Comparison of ENCODE assay signal across 8 cellular contexts in the genomic region with DNA sequence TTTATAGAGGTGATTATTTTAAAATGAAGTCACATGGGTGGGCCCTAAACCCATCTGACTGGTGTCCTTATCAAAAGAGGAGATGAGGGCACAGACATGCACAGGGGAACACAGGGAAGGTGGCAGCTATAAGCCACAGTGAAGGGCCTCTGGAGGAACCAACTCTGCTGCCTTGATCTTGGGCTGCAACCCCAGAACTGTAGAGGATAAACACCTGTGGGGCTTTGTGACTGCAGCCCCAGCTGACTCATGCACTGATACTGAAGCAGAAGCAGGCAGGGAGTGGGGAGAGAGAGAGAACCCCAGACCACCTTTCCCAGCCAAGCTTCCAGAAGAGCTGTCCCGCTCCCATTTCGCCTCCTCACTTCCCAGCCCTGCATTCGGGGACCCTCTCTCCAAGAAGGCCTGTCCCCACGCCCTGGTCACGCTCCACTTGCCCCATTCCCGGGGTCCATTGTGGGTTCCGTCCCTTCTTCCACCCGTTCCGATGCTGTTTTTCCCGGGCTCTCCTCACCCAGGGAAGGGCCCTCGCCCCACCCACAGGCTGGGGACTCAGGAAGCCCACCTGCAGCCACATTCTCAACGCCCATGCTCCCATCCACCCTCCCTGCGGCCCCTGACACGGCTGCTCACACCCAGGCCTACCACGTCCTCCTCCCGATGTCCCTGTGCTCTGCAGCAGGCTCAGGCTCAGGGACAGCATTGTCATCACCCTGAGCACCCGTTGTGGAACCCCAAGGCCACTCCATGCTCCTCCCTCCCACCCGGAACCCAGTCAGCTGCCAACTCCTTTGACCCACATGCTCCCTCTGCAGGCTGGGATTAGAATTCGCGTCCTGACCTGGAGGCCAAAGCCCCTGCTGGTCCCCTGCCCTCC.
DNase-seq lines count a peak whose midpoint lies in the region; ATAC-seq and TF ChIP-seq lines count a peak whose summit lies in the region.

No MANE protein-coding gene starts in this region.

- CTCF ChIA-PET in activated CD4-positive, alpha-beta T cell treated with anti-CD3 and anti-CD28 coated beads for 36 hours (lab: Charles Lee), result no interaction called here

- peaks cover 9% of the 10 kb centered on the region for H3K27me3 Mint-ChIP-seq in activated CD4-positive, alpha-beta T cell treated with anti-CD3 and anti-CD28 coated beads for 36 hours
- no peaks in the 10 kb centered on the region for H3K27me3 Mint-ChIP-seq in activated CD4-positive, alpha-beta T cell treated with anti-CD3 and anti-CD28 coated beads, Interleukin-2, amount 10 ng/mL, durations not matched to agents 24 days and 14 days

- intact Hi-C loops in activated CD4-positive, alpha-beta T cell treated with anti-CD3 and anti-CD28 coated beads for 36 hours (cut with DNase I, micrococcal nuclease), result no loop called here
- intact Hi-C loops in activated CD4-positive, alpha-beta T cell treated with anti-CD3 and anti-CD28 coated beads, Interleukin-2, amount 10 ng/mL, durations not matched to agents 24 days and 14 days (cut with micrococcal nuclease), result no loop called here

- H3K36me3 ChIP-seq in MG63 (no peaks in the 10 kb centered on the region), lung (ENCODE audit: control insufficient read depth in 2 of 2, insufficient read depth in 2 of 2, low read length in 2 of 2) (no peaks in the 10 kb centered on the region)

- 68 to 73% methylated on average over 20 of the region's 20 CpGs for WGBS in lung, 2 donors

- no peaks in the 10 kb centered on the region for H3K4me1 ChIP-seq in lung (ENCODE audit: control insufficient read depth in 2 of 2, insufficient read depth in 2 of 2, low read length in 2 of 2)

- no peak overlapping the region for H3K4me3 Mint-ChIP-seq in activated CD4-positive, alpha-beta T cell treated with anti-CD3 and anti-CD28 coated beads for 36 hours
- no peak overlapping the region for H3K4me3 Mint-ChIP-seq in activated CD4-positive, alpha-beta T cell treated with anti-CD3 and anti-CD28 coated beads, Interleukin-2, amount 10 ng/mL, durations not matched to agents 24 days and 14 days
- no peak overlapping the region for H3K4me3 Mint-ChIP-seq in stimulated activated effector memory CD8-positive, alpha-beta T cell treated with anti-CD3 and anti-CD28 coated beads, Interleukin-12 subunit alpha, Interleukin-12 subunit beta, amount 100 ng/mL, for 72 hours

- H3K9me3 Mint-ChIP-seq in activated CD4-positive, alpha-beta T cell treated with anti-CD3 and anti-CD28 coated beads for 36 hours (ENCODE audit: low read depth), result no peaks in the 10 kb centered on the region
- no peaks in the 10 kb centered on the region for H3K9me3 Mint-ChIP-seq in activated CD4-positive, alpha-beta T cell treated with anti-CD3 and anti-CD28 coated beads, Interleukin-2, amount 10 ng/mL, durations not matched to agents 24 days and 14 days
- no peaks in the 10 kb centered on the region for H3K9me3 Mint-ChIP-seq in stimulated activated effector memory CD8-positive, alpha-beta T cell treated with anti-CD3 and anti-CD28 coated beads, Interleukin-12 subunit alpha, Interleukin-12 subunit beta, amount 100 ng/mL, for 72 hours

- in situ Hi-C loops in astrocyte of the spinal cord (cut with HindIII; ENCODE audit: low sequenced_read_pairs), result no loop called here

- no peak for ATAC-seq in activated CD4-positive, alpha-beta T cell treated with anti-CD3 and anti-CD28 coated beads for 36 hours
- ATAC-seq in lung (ENCODE audit: insufficient read depth, low FRiP score) (no peak), HG03521 (IDR thresholded peaks at IDR 0.05; ENCODE audit: unreplicated experiment) (no peak)
- no peak for ATAC-seq in stimulated activated effector memory CD8-positive, alpha-beta T cell treated with anti-CD3 and anti-CD28 coated beads, Interleukin-12 subunit alpha, Interleukin-12 subunit beta, amount 100 ng/mL, for 72 hours

- peak; percentile 58 for TF ChIP-seq CTCF in astrocyte of the spinal cord (IDR thresholded peaks at IDR 0.05; ENCODE audit: low read depth, low read length)
- peak; percentile 7 for TF ChIP-seq CTCF in lung (IDR thresholded peaks at IDR 0.05; ENCODE audit: control extremely low read depth, extremely low read depth)

- POLR2A ChIA-PET in activated CD4-positive, alpha-beta T cell treated with anti-CD3 and anti-CD28 coated beads for 36 hours (lab: Charles Lee), result no interaction called here

- peak; percentile 41 for DNase-seq in activated CD4-positive, alpha-beta T cell treated with anti-CD3 and anti-CD28 coated beads for 36 hours
- no peak for DNase-seq in activated CD4-positive, alpha-beta T cell treated with anti-CD3 and anti-CD28 coated beads, Interleukin-2, amount 10 ng/mL, durations not matched to agents 24 days and 14 days
- DNase-seq in MG63 (peak; percentile 33), astrocyte of the spinal cord (ENCODE audit: low read depth, low spot score) (no peak), lung (ENCODE audit: low spot score) (peak; percentile 45), ureter (ENCODE audit: low spot score) (no peak)
- no peak for DNase-seq in stimulated activated effector memory CD8-positive, alpha-beta T cell treated with anti-CD3 and anti-CD28 coated beads, Interleukin-12 subunit alpha, Interleukin-12 subunit beta, amount 100 ng/mL, for 72 hours (ENCODE audit: low spot score in 2 of 2)

- H3K27me3 ChIP-seq in MG63 (no peaks in the 10 kb centered on the region), lung (ENCODE audit: control insufficient read depth, insufficient read depth) (no peaks in the 10 kb centered on the region)

- H3K9me3 ChIP-seq in MG63, result peaks cover 2% of the 10 kb centered on the region; the same call in 1 of the 2 replicates
- H3K9me3 ChIP-seq in lung (ENCODE audit: control insufficient read depth in 2 of 2, insufficient read depth in 1 of 2, low read length in 1 of 2), result no peaks in the 10 kb centered on the region

- H3K27ac ChIP-seq in lung (ENCODE audit: low read depth in 1 of 2, low read length in 1 of 2), result no peak overlapping the region

- H3K27ac Mint-ChIP-seq in activated CD4-positive, alpha-beta T cell treated with anti-CD3 and anti-CD28 coated beads for 36 hours, result no peak overlapping the region
- H3K27ac Mint-ChIP-seq in activated CD4-positive, alpha-beta T cell treated with anti-CD3 and anti-CD28 coated beads, Interleukin-2, amount 10 ng/mL, durations not matched to agents 24 days and 14 days, result no peak overlapping the region
- H3K27ac Mint-ChIP-seq in stimulated activated effector memory CD8-positive, alpha-beta T cell treated with anti-CD3 and anti-CD28 coated beads, Interleukin-12 subunit alpha, Interleukin-12 subunit beta, amount 100 ng/mL, for 72 hours, result no peak overlapping the region

- H3K36me3 Mint-ChIP-seq in activated CD4-positive, alpha-beta T cell treated with anti-CD3 and anti-CD28 coated beads for 36 hours (ENCODE audit: low read depth), result no peaks in the 10 kb centered on the region
- H3K36me3 Mint-ChIP-seq in activated CD4-positive, alpha-beta T cell treated with anti-CD3 and anti-CD28 coated beads, Interleukin-2, amount 10 ng/mL, durations not matched to agents 24 days and 14 days (ENCODE audit: low read depth), result no peaks in the 10 kb centered on the region
- no peaks in the 10 kb centered on the region for H3K36me3 Mint-ChIP-seq in stimulated activated effector memory CD8-positive, alpha-beta T cell treated with anti-CD3 and anti-CD28 coated beads, Interleukin-12 subunit alpha, Interleukin-12 subunit beta, amount 100 ng/mL, for 72 hours

- H3K4me3 ChIP-seq in MG63 (no peak overlapping the region), astrocyte of the spinal cord (ENCODE audit: low read depth, low read length) (no peak overlapping the region), lung (no peak overlapping the region)

- no peaks in the 10 kb centered on the region for H3K4me1 Mint-ChIP-seq in activated CD4-positive, alpha-beta T cell treated with anti-CD3 and anti-CD28 coated beads for 36 hours
- no peaks in the 10 kb centered on the region for H3K4me1 Mint-ChIP-seq in activated CD4-positive, alpha-beta T cell treated with anti-CD3 and anti-CD28 coated beads, Interleukin-2, amount 10 ng/mL, durations not matched to agents 24 days and 14 days
- no peaks in the 10 kb centered on the region for H3K4me1 Mint-ChIP-seq in stimulated activated effector memory CD8-positive, alpha-beta T cell treated with anti-CD3 and anti-CD28 coated beads, Interleukin-12 subunit alpha, Interleukin-12 subunit beta, amount 100 ng/mL, for 72 hours

Comparison
In these comparisons a context has a peak if more than half of its experiments do, and no peak if none do; other contexts are left out.
1. DNase-seq: peak in activated CD4-positive, alpha-beta T cell treated with anti-CD3 and anti-CD28 coated beads for 36 hours (single experiment), MG63 (single experiment) and lung (single experiment); none in activated CD4-positive, alpha-beta T cell treated with anti-CD3 and anti-CD28 coated beads, Interleukin-2, amount 10 ng/mL, durations not matched to agents 24 days and 14 days (single experiment), astrocyte of the spinal cord (single experiment), stimulated activated effector memory CD8-positive, alpha-beta T cell treated with anti-CD3 and anti-CD28 coated beads, Interleukin-12 subunit alpha, Interleukin-12 subunit beta, amount 100 ng/mL, for 72 hours (0 of 2) and ureter (single experiment).